ENCODE assay signal across 9 cellular contexts in the genomic region with DNA sequence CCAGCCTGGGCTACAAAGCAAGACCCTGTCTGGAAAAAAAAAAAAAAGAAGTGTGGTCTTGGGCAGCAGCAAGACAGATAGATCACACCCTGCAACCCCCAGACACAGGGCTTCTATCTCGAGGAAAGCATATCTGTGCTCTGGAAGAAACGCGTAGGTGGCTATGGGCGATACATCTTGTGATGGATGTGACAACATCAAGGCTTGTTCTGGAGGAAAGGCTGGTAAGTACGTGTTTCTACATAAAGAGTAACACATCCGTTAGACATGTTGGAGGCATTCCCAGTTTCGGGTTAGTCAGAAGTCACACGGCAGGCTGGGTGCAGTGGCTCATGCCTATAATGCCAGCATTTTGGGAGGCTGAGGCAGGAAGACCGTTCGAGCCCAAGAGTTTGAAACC. TPM values are rescaled to one million over a fixed set of nuclear protein-coding genes. Genes with fewer than 3 reads are reported as not detected.
DNase-seq lines count a peak whose midpoint lies in the region; ATAC-seq, FAIRE-seq and TF ChIP-seq lines count a peak whose summit lies in the region.
"Had no signal": no experiment of that assay in that cellular context is flagged by ENCODE, and none has a peak within 500 bp of the region (broad histone marks: within the 10 kb centered on the region; RNA-seq: fewer than 3 reads in every experiment).

No MANE protein-coding gene starts in this region.

- CTCF ChIA-PET in RWPE1 (lab: Yijun Ruan, JAX), result interaction anchor here (0.6 kb wide), 1 partner anchor 235 kb away, joined by 3 read pairs; no protein-coding TSS in a partner anchor

- H3K27ac ChIP-seq in RWPE1, result peak overlapping the region; percentile 90
- H3K27ac ChIP-seq: KMS-11 had no signal

- TF ChIP-seq POLR2A in GM12892 (IDR thresholded peaks at IDR 0.05; ENCODE audit: low read depth, low read length), result 0 out of 2 replicates have a peak, but pooled peaks have one; percentile 22

- no peak for ATAC-seq in GM21619 (IDR thresholded peaks at IDR 0.05; ENCODE audit: unreplicated experiment)
- no peak for ATAC-seq in GM18909 (IDR thresholded peaks at IDR 0.05; ENCODE audit: poor library complexity, unreplicated experiment)
- ATAC-seq in GM18520 (IDR thresholded peaks at IDR 0.05; ENCODE audit: unreplicated experiment), result no peak

- no peak for TF ChIP-seq CTCF in RWPE1 (conservative IDR thresholded peaks at IDR 0.05; ENCODE audit: low read depth)

- no peak for DNase-seq in GM12892 (ENCODE audit: insufficient read length)
- DNase-seq in RWPE1 (ENCODE audit: low spot score), result peak; percentile 82
- DNase-seq in dedifferentiated amniotic fluid mesenchymal stem cell (ENCODE audit: extremely low spot score), result peak; percentile 91
- peak; percentile 57 for DNase-seq in occipital lobe (lab: John Stamatoyannopoulos, UW)
- no peak for DNase-seq in germinal center (ENCODE audit: low spot score)

- FAIRE-seq in GM12892 (lab: Jason Lieb, UNC), result no peak

- POLR2A ChIA-PET in RWPE1 (lab: Yijun Ruan, JAX; ENCODE audit: low non-redundant PET), result no interaction called here

RNA-seq across cellular contexts. Expression of gene DHDH, which starts 6.6 kb away (rescaled TPM):
- polyA plus RNA-seq in GM12892 (2012; ENCODE audit: missing spikeins), result not detected
- not detected for total RNA-seq in occipital lobe

RNA-seq across cellular contexts. Expression of gene NUCB1, which starts 26.8 kb away (rescaled TPM):
- 41.6 TPM for polyA plus RNA-seq in GM12892 (2012; ENCODE audit: missing spikeins)
- total RNA-seq in occipital lobe, result 42.6 TPM

RNA-seq across cellular contexts. Expression of gene BAX, which starts 27.8 kb away (rescaled TPM):
- polyA plus RNA-seq in GM12892 (2012; ENCODE audit: missing spikeins), result 206 TPM
- total RNA-seq in occipital lobe, result 12.5 TPM

RNA-seq across cellular contexts. Expression of gene TULP2, which starts 28.4 kb away (rescaled TPM):
- 3.1 TPM for polyA plus RNA-seq in GM12892 (2012; ENCODE audit: missing spikeins)
- total RNA-seq in occipital lobe, result not detected

RNA-seq across cellular contexts. Expression of gene FTL, which starts 38.2 kb away (rescaled TPM):
- 3,520 TPM for polyA plus RNA-seq in GM12892 (2012; ENCODE audit: missing spikeins)
- total RNA-seq in occipital lobe, result 677 TPM

Comparison
In these comparisons a context has a peak if more than half of its experiments do, and no peak if none do; other contexts are left out.
1. DNase-seq: peak in RWPE1 (single experiment), dedifferentiated amniotic fluid mesenchymal stem cell (single experiment) and occipital lobe (single experiment); none in GM12892 (single experiment) and germinal center (single experiment).